21 cellular contexts compared by ENCODE assay signal in genomic region chr6:73042892-73043291, GRCh38.
DNase-seq lines count a peak whose midpoint lies in the region; ATAC-seq, FAIRE-seq and TF ChIP-seq lines count a peak whose summit lies in the region.
"Had no signal": no experiment of that assay in that cellular context is flagged by ENCODE, and none has a peak within 500 bp of the region (broad histone marks: within the 10 kb centered on the region; RNA-seq: fewer than 3 reads in every experiment).

No MANE protein-coding gene starts in this region.

- WGBS in HepG2 (ENCODE audit: low lambda C conversion rate), result 46% methylated on average over 1 of the region's 1 CpG
- WGBS in right lobe of liver (ENCODE audit: insufficient coverage, low coverage, low lambda C conversion rate, missing lambda C conversion rate), result 63% methylated on average over 1 of the region's 1 CpG

- no peak overlapping the region for H3K9ac ChIP-seq in HepG2 (ENCODE audit: insufficient read depth, low read depth, low read length)

- TF ChIP-seq CTCF in HepG2 (CRISPR knock-in tag; IDR thresholded peaks at IDR 0.05) (no peak), right lobe of liver (IDR thresholded peaks at IDR 0.05) (no peak), bronchial epithelial cell (IDR thresholded peaks at IDR 0.05; ENCODE audit: insufficient read depth, low read length, severe bottlenecking) (no peak), fibroblast of the aortic adventitia (IDR thresholded peaks at IDR 0.05; ENCODE audit: insufficient read depth, low read length) (no peak)

- no peak overlapping the region for H2AFZ ChIP-seq in HepG2 (ENCODE audit: low read length)
- H2AFZ ChIP-seq: GM23338 had no signal

- no peak overlapping the region for H3K27ac Mint-ChIP-seq in stimulated activated naive CD8-positive, alpha-beta T cell treated with anti-CD3 and anti-CD28 coated beads, Interleukin-15, amount 100 ng/mL, for 72 hours
- H3K27ac Mint-ChIP-seq: B cell; CD8-positive, alpha-beta T cell; GM23338 had no signal

- H3K4me1 Mint-ChIP-seq in stimulated activated naive CD8-positive, alpha-beta T cell treated with anti-CD3 and anti-CD28 coated beads, Interleukin-15, amount 100 ng/mL, for 72 hours, result no peaks in the 10 kb centered on the region
- H3K4me1 Mint-ChIP-seq: B cell, GM23338 had no signal

- TF ChIP-seq POLR2A in HepG2 (IDR thresholded peaks at IDR 0.05; ENCODE audit: insufficient read depth in 1 of 2, low read depth in 2 of 2, low read length in 2 of 2), result no peak
- TF ChIP-seq POLR2A in right lobe of liver (IDR thresholded peaks at IDR 0.05), result no peak

- POLR2A ChIA-PET in HepG2 (lab: Yijun Ruan, JAX), result no interaction called here

- no peak for DNase-seq in HepG2 (ENCODE audit: low spot score)
- no peak for DNase-seq in right lobe of liver
- peak; percentile 12 for DNase-seq in bronchial epithelial cell (ENCODE audit: low read depth)
- peak; percentile 27 for DNase-seq in fibroblast of the aortic adventitia (ENCODE audit: low read depth)
- DNase-seq in NK-92 treated with Interleukin-12 subunit alpha and Interleukin-12 subunit beta, amount 100 ng/mL, for 24 hours (lab: John Stamatoyannopoulos, UW), result no peak
- DNase-seq in SIG-M5 (lab: John Stamatoyannopoulos, UW), result no peak
- no peak for DNase-seq in stimulated activated naive CD8-positive, alpha-beta T cell treated with anti-CD3 and anti-CD28 coated beads, Interleukin-15, amount 100 ng/mL, for 72 hours
- DNase-seq: 8988T; CD8-positive, alpha-beta T cell; COR-L47; DMS153; DMS79 treated with DMSO at 0.1 percent for 48 hours; EL had no signal

- in situ Hi-C loops in HepG2 (cut with HindIII; ENCODE audit: extremely low pct_ligation_motif_present, low pct_unique_long_range_greater_than_20kb), result no loop called here

- no peak for FAIRE-seq in HepG2 (lab: Jason Lieb, UNC)
- FAIRE-seq in bronchial epithelial cell (lab: Jason Lieb, UNC), result no peak
- FAIRE-seq: D721Med, G401.6, GM12891 had no signal

- no peak for ATAC-seq in HepG2
- ATAC-seq in right lobe of liver, result no peak
- no peak for ATAC-seq in HG03159 (IDR thresholded peaks at IDR 0.05; ENCODE audit: unreplicated experiment)
- ATAC-seq in stimulated activated naive CD8-positive, alpha-beta T cell treated with anti-CD3 and anti-CD28 coated beads, Interleukin-15, amount 100 ng/mL, for 72 hours, result no peak
- ATAC-seq: CD8-positive, alpha-beta T cell; GM23338 had no signal

- no peaks in the 10 kb centered on the region for H3K27me3 ChIP-seq in HepG2 (ENCODE audit: control insufficient read depth in 1 of 2, insufficient read depth in 2 of 2, low read length in 2 of 2)
- no peaks in the 10 kb centered on the region for H3K27me3 ChIP-seq in right lobe of liver
- H3K27me3 ChIP-seq in bronchial epithelial cell (ENCODE audit: control insufficient read depth, insufficient read depth, low read length), result no peaks in the 10 kb centered on the region

- H3K4me1 ChIP-seq in HepG2 (ENCODE audit: insufficient read depth, low read length) (no peaks in the 10 kb centered on the region), right lobe of liver (no peaks in the 10 kb centered on the region)
- H3K4me1 ChIP-seq: HAP-1 had no signal

- BruUV-seq in HepG2 (replicated peaks; lab: Mats Ljungman, UMichigan), result no TSS peak

- intact Hi-C loops in HepG2 (cut with micrococcal nuclease; ENCODE audit: unreplicated experiment), result no loop called here
- intact Hi-C loops in right lobe of liver (cut with DNase I), result no loop called here

- no peaks in the 10 kb centered on the region for H3K9me3 ChIP-seq in HepG2 (ENCODE audit: low read length)
- no peaks in the 10 kb centered on the region for H3K9me3 ChIP-seq in right lobe of liver
- H3K9me3 ChIP-seq: HAP-1 had no signal

- H3K36me3 ChIP-seq in HepG2 (replicated peaks in 1 of 2; ENCODE audit: control insufficient read depth in 1 of 2, insufficient read depth in 2 of 2, low read length in 2 of 2) (no peaks in the 10 kb centered on the region), right lobe of liver (no peaks in the 10 kb centered on the region), bronchial epithelial cell (ENCODE audit: control insufficient read depth, insufficient read depth, low read length) (no peaks in the 10 kb centered on the region)
- H3K36me3 ChIP-seq: HAP-1 had no signal

- no peak overlapping the region for H3K4me3 Mint-ChIP-seq in stimulated activated naive CD8-positive, alpha-beta T cell treated with anti-CD3 and anti-CD28 coated beads, Interleukin-15, amount 100 ng/mL, for 72 hours
- H3K4me3 Mint-ChIP-seq: B cell; CD8-positive, alpha-beta T cell; GM23338 had no signal

- no peak for TF ChIP-seq RAD21 in HepG2 (CRISPR knock-in tag; IDR thresholded peaks at IDR 0.05)

- CTCF ChIA-PET in HepG2 (lab: Yijun Ruan, JAX; ENCODE audit: low intra/inter-chr PET ratio, low total read pairs), result no interaction called here

- H3K9me3 Mint-ChIP-seq in stimulated activated naive CD8-positive, alpha-beta T cell treated with anti-CD3 and anti-CD28 coated beads, Interleukin-15, amount 100 ng/mL, for 72 hours, result peaks cover 8 to 11% of the 10 kb centered on the region in 2 donors

- H3K79me2 ChIP-seq in HepG2 (ENCODE audit: insufficient read depth, low read length), result no peaks in the 10 kb centered on the region

- H3K4me3 ChIP-seq in HepG2 (replicated peaks in 1 of 3; ENCODE audit: insufficient read depth in 1 of 3, low read depth in 2 of 3, low read length in 3 of 3), result no peak overlapping the region
- no peak overlapping the region for H3K4me3 ChIP-seq in right lobe of liver
- no peak overlapping the region for H3K4me3 ChIP-seq in bronchial epithelial cell (ENCODE audit: low read depth, low read length)
- H3K4me3 ChIP-seq in fibroblast of the aortic adventitia (ENCODE audit: low read depth, low read length), result no peak overlapping the region
- H3K4me3 ChIP-seq: GM23338, HAP-1 had no signal

- H3K27ac ChIP-seq in HepG2 (ENCODE audit: extremely low read length, insufficient read depth, low read length), result no peak overlapping the region
- no peak overlapping the region for H3K27ac ChIP-seq in right lobe of liver
- H3K27ac ChIP-seq: C4-2B had no signal

- H4K20me1 ChIP-seq in HepG2 (ENCODE audit: insufficient read depth, low read length), result no peaks in the 10 kb centered on the region

- H3K4me2 ChIP-seq in HepG2 (ENCODE audit: low read depth, low read length), result no peak overlapping the region
- H3K4me2 ChIP-seq: GM23338 had no signal

- TF ChIP-seq EP300 in HepG2 (IDR thresholded peaks at IDR 0.05; ENCODE audit: low read depth in 2 of 2, low read length in 2 of 2) (no peak), HepG2 (CRISPR knock-in tag; IDR thresholded peaks at IDR 0.05; ENCODE audit: borderline replicate concordance) (no peak)

- H3K27me3 Mint-ChIP-seq in stimulated activated naive CD8-positive, alpha-beta T cell treated with anti-CD3 and anti-CD28 coated beads, Interleukin-15, amount 100 ng/mL, for 72 hours, result no peaks in the 10 kb centered on the region
- H3K27me3 Mint-ChIP-seq: B cell had no signal

TF ChIP-seq in HepG2, 621 proteins besides CTCF, POLR2A, EP300 and RAD21:
- no peak for TF ChIP-seq GABPA (IDR thresholded peaks at IDR 0.05; ENCODE audit: low read depth, low read length)
- no peak for TF ChIP-seq GABPA (CRISPR knock-in tag; IDR thresholded peaks at IDR 0.05; ENCODE audit: low read depth)
- peak; percentile 81 for TF ChIP-seq CEBPB (IDR thresholded peaks at IDR 0.05; ENCODE audit: borderline replicate concordance, low read depth, low read length)

Comparison
In these comparisons a context has a peak if more than half of its experiments do, and no peak if none do; other contexts are left out.
1. DNase-seq: peak in bronchial epithelial cell (single experiment) and fibroblast of the aortic adventitia (single experiment); none in HepG2 (single experiment), right lobe of liver (0 of 3), NK-92 treated with Interleukin-12 subunit alpha and Interleukin-12 subunit beta, amount 100 ng/mL, for 24 hours (single experiment), SIG-M5 (single experiment) and stimulated activated naive CD8-positive, alpha-beta T cell treated with anti-CD3 and anti-CD28 coated beads, Interleukin-15, amount 100 ng/mL, for 72 hours (0 of 2).